Comparison of ENCODE assay signal across 22 cellular contexts in genomic region chr20:25576783-25577530, GRCh38. TPM values are rescaled to one million over a fixed set of nuclear protein-coding genes. Genes with fewer than 3 reads are reported as not detected.
A peak's percentile ranks its signal among the peaks of the same experiment; 100 is the strongest.
DNase-seq lines count a peak whose midpoint lies in the region; ATAC-seq, FAIRE-seq and TF ChIP-seq lines count a peak whose summit lies in the region.
"Had no signal": no experiment of that assay in that cellular context is flagged by ENCODE, and none has a peak within 500 bp of the region (broad histone marks: within the 10 kb centered on the region; RNA-seq: fewer than 3 reads in every experiment).

No MANE protein-coding gene starts in this region.

- no TSS peak for BruUV-seq in HepG2 (replicated peaks; lab: Mats Ljungman, UMichigan)

- H4K20me1 ChIP-seq in HepG2 (ENCODE audit: insufficient read depth, low read length), result peaks cover 39% of the 10 kb centered on the region

- H4K91ac ChIP-seq in neuronal stem cell (ENCODE audit: low read depth, low read length, poor library complexity), result no peak overlapping the region

- H2AFZ ChIP-seq in HepG2 (ENCODE audit: low read length), result no peak overlapping the region
- H2AFZ ChIP-seq in neuronal stem cell (ENCODE audit: low read length), result no peak overlapping the region

- in situ Hi-C loops in HepG2 (cut with HindIII; ENCODE audit: extremely low pct_ligation_motif_present, low pct_unique_long_range_greater_than_20kb), result no loop called here

- H3K4me2 ChIP-seq in HepG2 (ENCODE audit: low read depth, low read length) (no peak overlapping the region), neuronal stem cell (ENCODE audit: insufficient read depth, low read length, poor library complexity, severe bottlenecking) (no peak overlapping the region)

- CTCF ChIA-PET in HepG2 (lab: Yijun Ruan, JAX; ENCODE audit: low intra/inter-chr PET ratio, low total read pairs), result interaction anchor here (0.7 kb wide), 1 partner anchor 27 kb away, joined by 3 read pairs; no protein-coding TSS in a partner anchor

- no peak overlapping the region for H2BK12ac ChIP-seq in neuronal stem cell (ENCODE audit: low read length)

- no peak overlapping the region for H3K4ac ChIP-seq in neuronal stem cell (ENCODE audit: low read length)

- peak overlapping the region; percentile 80 for H3K18ac ChIP-seq in neuronal stem cell (ENCODE audit: low read length)

- H3K9ac ChIP-seq in HepG2 (ENCODE audit: insufficient read depth, low read depth, low read length) (no peak overlapping the region), neuronal stem cell (ENCODE audit: low read depth, low read length, poor library complexity) (no peak overlapping the region)

- no peak overlapping the region for H3K14ac ChIP-seq in neuronal stem cell (ENCODE audit: low read length)

- TF ChIP-seq RAD21 in HepG2 (CRISPR knock-in tag; IDR thresholded peaks at IDR 0.05), result no peak

- H3K79me1 ChIP-seq in neuronal stem cell (ENCODE audit: low read depth, low read length), result peaks cover 6% of the 10 kb centered on the region

- FAIRE-seq in HepG2 (lab: Jason Lieb, UNC), result no peak
- FAIRE-seq: GM12892, H54 had no signal

- POLR2A ChIA-PET in HepG2 (lab: Yijun Ruan, JAX), result no interaction called here

- TF ChIP-seq POLR2A in HepG2 (IDR thresholded peaks at IDR 0.05; ENCODE audit: insufficient read depth in 1 of 2, low read depth in 2 of 2, low read length in 2 of 2), result no peak

- TF ChIP-seq EP300 in HepG2 (IDR thresholded peaks at IDR 0.05; ENCODE audit: low read depth in 2 of 2, low read length in 2 of 2), result no peak
- no peak for TF ChIP-seq EP300 in HepG2 (CRISPR knock-in tag; IDR thresholded peaks at IDR 0.05; ENCODE audit: borderline replicate concordance)

- WGBS in HepG2 (ENCODE audit: low lambda C conversion rate), result 88% methylated on average over 16 of the region's 16 CpGs
- WGBS in neuronal stem cell (ENCODE audit: extremely low coverage in 2 of 2, insufficient read length in 2 of 2, insufficient replicate concordance in 1 of 2), 2 donors, result no CpG with 5 or more reads among the region's 16 CpGs

- TF ChIP-seq CTCF in HepG2 (CRISPR knock-in tag; IDR thresholded peaks at IDR 0.05), result no peak

- ATAC-seq in HepG2 (peak; percentile 36), GM21723 (IDR thresholded peaks at IDR 0.05; ENCODE audit: unreplicated experiment) (no peak), HG02973 (IDR thresholded peaks at IDR 0.05; ENCODE audit: unreplicated experiment) (no peak)

- H2BK5ac ChIP-seq in neuronal stem cell (ENCODE audit: low read length), result no peak overlapping the region

- DNase-seq in activated effector memory CD4-positive, alpha-beta T cell treated with anti-CD3 and anti-CD28 coated beads, Interleukin-2, amount 50 U/mL, for 16 hours, result peak; percentile 28
- DNase-seq in activated effector memory CD4-positive, alpha-beta T cell treated with Interleukin-2 at 50 U/mL for 16 hours, result no peak
- DNase-seq in HepG2 (ENCODE audit: low spot score) (no peak), neuronal stem cell (ENCODE audit: low spot score) (no peak), NCI-H345 treated with DMSO at 0.1 percent for 48 hours (lab: John Stamatoyannopoulos, UW; ENCODE audit: unreplicated experiment) (no peak)
- DNase-seq: BE2C, Calu3, DMS79 treated with DMSO at 0.1 percent for 48 hours, Kasumi-1, NCI-H1092 treated with DMSO at 0.1 percent for 48 hours, NCI-H1436 treated with DMSO at 0.1 percent for 48 hours, NCI-H1930, NCI-H446 treated with DMSO at 0.1 percent for 48 hours, NCI-H526, SHP77 treated with DMSO at 0.1 percent for 48 hours had no signal

- peaks cover 8 to 10% of the 10 kb centered on the region in 2 experiments; a peak in 3 of 5 replicates for H3K36me3 ChIP-seq in HepG2 (replicated peaks in 1 of 2; ENCODE audit: control insufficient read depth in 1 of 2, insufficient read depth in 2 of 2, low read length in 2 of 2)
- H3K36me3 ChIP-seq in neuronal stem cell (replicated peaks in 1 of 2; ENCODE audit: control insufficient read depth in 2 of 2, insufficient read depth in 2 of 2, low read length in 2 of 2), result peaks cover 0 to 64% of the 10 kb centered on the region in 2 donors
- H3K36me3 ChIP-seq: BE2C had no signal

- H2BK15ac ChIP-seq in neuronal stem cell (ENCODE audit: low read length), result no peak overlapping the region

- peaks cover 84% of the 10 kb centered on the region for H3K4me1 ChIP-seq in HepG2 (ENCODE audit: insufficient read depth, low read length)
- peaks cover 8 to 15% of the 10 kb centered on the region in 2 donors for H3K4me1 ChIP-seq in neuronal stem cell (ENCODE audit: control insufficient read depth in 2 of 2, insufficient read depth in 1 of 2, low read depth in 1 of 2, low read length in 2 of 2)
- H3K4me1 ChIP-seq: BE2C had no signal

- H3K79me2 ChIP-seq in HepG2 (ENCODE audit: insufficient read depth, low read length), result peaks cover 91% of the 10 kb centered on the region

- H4K8ac ChIP-seq in neuronal stem cell (ENCODE audit: low read depth, low read length), result no peak overlapping the region

- H3K27me3 ChIP-seq in HepG2 (ENCODE audit: control insufficient read depth in 1 of 2, insufficient read depth in 2 of 2, low read length in 2 of 2), result no peaks in the 10 kb centered on the region
- H3K27me3 ChIP-seq in neuronal stem cell (ENCODE audit: control insufficient read depth in 3 of 3, insufficient read depth in 3 of 3, low read depth in 1 of 3, low read length in 3 of 3), result no peaks in the 10 kb centered on the region
- H3K27me3 ChIP-seq: BE2C had no signal

- no peak overlapping the region for H3K4me3 ChIP-seq in HepG2 (replicated peaks in 1 of 3; ENCODE audit: insufficient read depth in 1 of 3, low read depth in 2 of 3, low read length in 3 of 3)
- no peak overlapping the region for H3K4me3 ChIP-seq in neuronal stem cell (ENCODE audit: low read length in 2 of 2)

- no peaks in the 10 kb centered on the region for H3K9me3 ChIP-seq in HepG2 (ENCODE audit: low read length)
- H3K9me3 ChIP-seq in neuronal stem cell (replicated peaks in 1 of 2; ENCODE audit: control insufficient read depth in 2 of 2, insufficient read depth in 1 of 2, low read depth in 1 of 2, low read length in 2 of 2), result peaks cover 0 to 2% of the 10 kb centered on the region in 2 donors
- H3K9me3 ChIP-seq: BE2C had no signal

- intact Hi-C loops in HepG2 (cut with micrococcal nuclease; ENCODE audit: unreplicated experiment), result no loop called here

- no peak overlapping the region for H2BK120ac ChIP-seq in neuronal stem cell (ENCODE audit: low read depth, low read length)

- peak overlapping the region; percentile 73 for H3K23ac ChIP-seq in neuronal stem cell (ENCODE audit: low read depth, low read length, poor library complexity)

- H2AK5ac ChIP-seq in neuronal stem cell (ENCODE audit: low read depth, low read length), result peak overlapping the region; percentile 81

- H3K27ac ChIP-seq in HepG2 (ENCODE audit: extremely low read length, insufficient read depth, low read length) (no peak overlapping the region), neuronal stem cell (replicated peaks; ENCODE audit: low read length) (no peak overlapping the region)
- H3K27ac ChIP-seq: 22Rv1, RWPE1 had no signal

RNA-seq across cellular contexts. Expression of gene NINL, which starts 8.4 kb away (rescaled TPM):
- total RNA-seq in HepG2 (2016; rRNA removed; fragmentation: Illumina TruSeq; extraction: Trizol), result 23.3 and 34.3 TPM in 2 replicates
- 7.4 and 10.8 TPM in 2 replicates for total RNA-seq in HepG2 (2016; cell fraction: cytosol; rRNA removed; fragmentation: Illumina TruSeq; extraction: Trizol; ENCODE audit: low read depth)
- total RNA-seq in HepG2 (2016; cell fraction: insoluble cytoplasmic fraction; rRNA removed; fragmentation: Illumina TruSeq; extraction: Trizol), result 20.1 and 34.4 TPM in 2 replicates
- 11.6 and 15.7 TPM in 2 replicates for total RNA-seq in HepG2 (2016; cell fraction: membrane; rRNA removed; fragmentation: Illumina TruSeq; extraction: Trizol)
- 37.4 and 38.1 TPM in 2 replicates for total RNA-seq in HepG2 (2016; cell fraction: nucleus; rRNA removed; fragmentation: Illumina TruSeq; extraction: Trizol)
- 32.3 and 34.6 TPM in 2 replicates for polyA plus RNA-seq in HepG2 (2011; rRNA removed)
- 24.8 and 25.8 TPM in 2 replicates for polyA plus RNA-seq in HepG2 (2011; cell fraction: cytosol; rRNA removed)
- polyA plus RNA-seq in HepG2 (2011; cell fraction: nucleus; rRNA removed), result 114 and 118 TPM in 2 replicates
- polyA plus RNA-seq in HepG2 (2012), result 38.7 and 42.0 TPM in 2 replicates
- 3.0 and 3.7 TPM in 2 replicates for polyA plus RNA-seq in HepG2 (2016; cell fraction: cytosol; fragmentation: Illumina TruSeq; extraction: Trizol; ENCODE audit: low read depth)
- polyA plus RNA-seq in HepG2 (2016; cell fraction: insoluble cytoplasmic fraction; fragmentation: Illumina TruSeq; extraction: Trizol; ENCODE audit: low read depth), result 19.3 and 24.8 TPM in 2 replicates
- polyA plus RNA-seq in HepG2 (2016; cell fraction: membrane; fragmentation: Illumina TruSeq; extraction: Trizol; ENCODE audit: low read depth), result 8.1 TPM in 2 replicates
- polyA plus RNA-seq in HepG2 (2016; cell fraction: nucleus; fragmentation: Illumina TruSeq; extraction: Trizol; ENCODE audit: insufficient read depth, low read depth), result 90.8 and 96.3 TPM in 2 replicates
- 1.7 and 32.6 TPM in 2 replicates for polyA minus RNA-seq in HepG2 (2011; rRNA and poly(A)+ RNA removed; ENCODE audit: low replicate concordance)
- polyA minus RNA-seq in HepG2 (2011; cell fraction: cytosol; rRNA and poly(A)+ RNA removed), result 6.9 and 8.0 TPM in 2 replicates
- polyA minus RNA-seq in HepG2 (2011; cell fraction: nucleus; rRNA and poly(A)+ RNA removed), result 46.9 and 49.6 TPM in 2 replicates
- 16.6 TPM for polyA plus RNA-seq in neuronal stem cell (2013, experiment 1 of 2)
- polyA plus RNA-seq in neuronal stem cell (2013, experiment 2 of 2), result 16.0 TPM
- total RNA-seq: HT-29 had no signal

RNA-seq across cellular contexts. Expression of gene NANP, which starts 46.9 kb away (rescaled TPM):
- total RNA-seq in HepG2 (2016; rRNA removed; fragmentation: Illumina TruSeq; extraction: Trizol), result 21.5 and 31.0 TPM in 2 replicates
- 3.5 and 3.6 TPM in 2 replicates for total RNA-seq in HepG2 (2016; cell fraction: cytosol; rRNA removed; fragmentation: Illumina TruSeq; extraction: Trizol; ENCODE audit: low read depth)
- 22.0 and 31.9 TPM in 2 replicates for total RNA-seq in HepG2 (2016; cell fraction: insoluble cytoplasmic fraction; rRNA removed; fragmentation: Illumina TruSeq; extraction: Trizol)
- 15.3 and 16.9 TPM in 2 replicates for total RNA-seq in HepG2 (2016; cell fraction: membrane; rRNA removed; fragmentation: Illumina TruSeq; extraction: Trizol)
- total RNA-seq in HepG2 (2016; cell fraction: nucleus; rRNA removed; fragmentation: Illumina TruSeq; extraction: Trizol), result 15.0 and 17.4 TPM in 2 replicates
- polyA plus RNA-seq in HepG2 (2011; rRNA removed), result 8.6 and 8.9 TPM in 2 replicates
- polyA plus RNA-seq in HepG2 (2011; cell fraction: cytosol; rRNA removed), result 6.1 and 8.7 TPM in 2 replicates
- polyA plus RNA-seq in HepG2 (2011; cell fraction: nucleus; rRNA removed), result 3.6 and 5.3 TPM in 2 replicates
- polyA plus RNA-seq in HepG2 (2012), result 9.3 and 12.7 TPM in 2 replicates
- 1.2 and 1.4 TPM in 2 replicates for polyA plus RNA-seq in HepG2 (2016; cell fraction: cytosol; fragmentation: Illumina TruSeq; extraction: Trizol; ENCODE audit: low read depth)
- 27.2 and 29.9 TPM in 2 replicates for polyA plus RNA-seq in HepG2 (2016; cell fraction: insoluble cytoplasmic fraction; fragmentation: Illumina TruSeq; extraction: Trizol; ENCODE audit: low read depth)
- polyA plus RNA-seq in HepG2 (2016; cell fraction: membrane; fragmentation: Illumina TruSeq; extraction: Trizol; ENCODE audit: low read depth), result 5.8 and 6.1 TPM in 2 replicates
- polyA plus RNA-seq in HepG2 (2016; cell fraction: nucleus; fragmentation: Illumina TruSeq; extraction: Trizol; ENCODE audit: insufficient read depth, low read depth), result 15.0 and 15.3 TPM in 2 replicates
- 2.8 and 8.0 TPM in 2 replicates for polyA minus RNA-seq in HepG2 (2011; rRNA and poly(A)+ RNA removed; ENCODE audit: low replicate concordance)
- 8.9 and 9.8 TPM in 2 replicates for polyA minus RNA-seq in HepG2 (2011; cell fraction: cytosol; rRNA and poly(A)+ RNA removed)
- polyA minus RNA-seq in HepG2 (2011; cell fraction: nucleus; rRNA and poly(A)+ RNA removed), result 22.1 and 25.1 TPM in 2 replicates
- 5.5 TPM for polyA plus RNA-seq in neuronal stem cell (2013, experiment 1 of 2)
- 5.6 TPM for polyA plus RNA-seq in neuronal stem cell (2013, experiment 2 of 2)
